In genomic region chr15:76894174-76894573, GRCh38 we compare ENCODE assay signal across 19 cellular contexts. TPM values are rescaled to one million over a fixed set of nuclear protein-coding genes. Genes with fewer than 3 reads are reported as not detected.
A peak's percentile ranks its signal among the peaks of the same experiment; 100 is the strongest.
DNase-seq lines count a peak whose midpoint lies in the region; ATAC-seq, FAIRE-seq and TF ChIP-seq lines count a peak whose summit lies in the region.
"Had no signal": no experiment of that assay in that cellular context is flagged by ENCODE, and none has a peak within 500 bp of the region (broad histone marks: within the 10 kb centered on the region; RNA-seq: fewer than 3 reads in every experiment).

No MANE protein-coding gene starts in this region.

- H3K23ac ChIP-seq in trophoblast cell (ENCODE audit: low read length), result no peak overlapping the region

- ATAC-seq in HepG2, result no peak
- no peak for ATAC-seq in right lobe of liver
- no peak for ATAC-seq in WTC11
- no peak for ATAC-seq in HG02852 (IDR thresholded peaks at IDR 0.05; ENCODE audit: unreplicated experiment)

- no peaks in the 10 kb centered on the region for H3K36me3 ChIP-seq in HepG2 (replicated peaks in 1 of 2; ENCODE audit: control insufficient read depth in 1 of 2, insufficient read depth in 2 of 2, low read length in 2 of 2)
- H3K36me3 ChIP-seq in right lobe of liver, result no peaks in the 10 kb centered on the region
- H3K36me3 ChIP-seq in MM.1S (replicated peaks; ENCODE audit: insufficient read depth, low read length), result no peaks in the 10 kb centered on the region
- no peaks in the 10 kb centered on the region for H3K36me3 ChIP-seq in trophoblast cell (ENCODE audit: control insufficient read depth in 1 of 2, insufficient read depth in 2 of 2, low read length in 2 of 2)

- TF ChIP-seq EP300 in HepG2 (IDR thresholded peaks at IDR 0.05; ENCODE audit: low read depth in 2 of 2, low read length in 2 of 2), result no peak
- TF ChIP-seq EP300 in HepG2 (CRISPR knock-in tag; IDR thresholded peaks at IDR 0.05; ENCODE audit: borderline replicate concordance), result no peak

- H3K27me3 ChIP-seq in HepG2 (ENCODE audit: control insufficient read depth in 1 of 2, insufficient read depth in 2 of 2, low read length in 2 of 2), result no peaks in the 10 kb centered on the region
- no peaks in the 10 kb centered on the region for H3K27me3 ChIP-seq in right lobe of liver
- H3K27me3 ChIP-seq in MM.1S (replicated peaks; ENCODE audit: insufficient read depth, low read length), result no peaks in the 10 kb centered on the region
- H3K27me3 ChIP-seq in trophoblast cell (ENCODE audit: insufficient read depth, low read length), result no peaks in the 10 kb centered on the region

- no peaks in the 10 kb centered on the region for H3K4me1 Mint-ChIP-seq in WTC11
- H3K4me1 Mint-ChIP-seq in MCF 10A (ENCODE audit: insufficient read depth, unreplicated experiment), result no peaks in the 10 kb centered on the region

- no peak overlapping the region for H3K27ac Mint-ChIP-seq in WTC11
- no peak overlapping the region for H3K27ac Mint-ChIP-seq in MCF 10A (ENCODE audit: low read depth, unreplicated experiment)

- no peak for TF ChIP-seq RAD21 in HepG2 (CRISPR knock-in tag; IDR thresholded peaks at IDR 0.05)

- H3K4me3 ChIP-seq in HepG2 (replicated peaks in 1 of 3; ENCODE audit: insufficient read depth in 1 of 3, low read depth in 2 of 3, low read length in 3 of 3), result no peak overlapping the region
- H3K4me3 ChIP-seq in right lobe of liver, result no peak overlapping the region
- H3K4me3 ChIP-seq in MM.1S (ENCODE audit: low read length), result no peak overlapping the region
- H3K4me3 ChIP-seq in trophoblast cell (ENCODE audit: low read depth, low read length), result no peak overlapping the region
- H3K4me3 ChIP-seq: GM23248 had no signal

- H3K79me2 ChIP-seq in HepG2 (ENCODE audit: insufficient read depth, low read length), result peaks cover 7% of the 10 kb centered on the region
- H3K79me2 ChIP-seq in MM.1S (ENCODE audit: low read length), result peaks cover 23% of the 10 kb centered on the region
- H3K79me2 ChIP-seq in trophoblast cell (ENCODE audit: control insufficient read depth, insufficient read depth, low read length, poor library complexity), result no peaks in the 10 kb centered on the region

- H3K18ac ChIP-seq in trophoblast cell (ENCODE audit: low read length), result no peak overlapping the region

- H4K8ac ChIP-seq in trophoblast cell (ENCODE audit: low read depth, low read length), result no peak overlapping the region

- H3K4ac ChIP-seq in trophoblast cell (ENCODE audit: low read depth, low read length), result peak overlapping the region; percentile 33

- H2AFZ ChIP-seq in HepG2 (ENCODE audit: low read length) (no peak overlapping the region), MM.1S (ENCODE audit: low read length) (no peak overlapping the region), trophoblast cell (ENCODE audit: insufficient read depth, low read length, poor library complexity) (no peak overlapping the region)
- H2AFZ ChIP-seq: GM23248 had no signal

- whole genome bisulfite sequencing in HepG2 (ENCODE audit: low lambda C conversion rate), result 98% methylated on average over 2 of the region's 2 CpGs
- WGBS in right lobe of liver (ENCODE audit: insufficient coverage, low coverage, low lambda C conversion rate, missing lambda C conversion rate), result 95% methylated on average over 2 of the region's 2 CpGs
- no CpG with 5 or more reads among the region's 2 CpGs for WGBS in trophoblast cell (ENCODE audit: extremely low coverage, insufficient coverage, insufficient read length)

- no peaks in the 10 kb centered on the region for H3K9me2 ChIP-seq in MM.1S (replicated peaks; ENCODE audit: insufficient read depth, low read length)

- H3K9me3 ChIP-seq in HepG2 (ENCODE audit: low read length), result no peaks in the 10 kb centered on the region
- no peaks in the 10 kb centered on the region for H3K9me3 ChIP-seq in right lobe of liver
- H3K9me3 ChIP-seq in MM.1S (replicated peaks; ENCODE audit: insufficient read depth, low read length), result no peaks in the 10 kb centered on the region
- H3K9me3 ChIP-seq in trophoblast cell (ENCODE audit: insufficient read depth, low read depth, low read length), result peaks cover 3% of the 10 kb centered on the region

- no peak for TF ChIP-seq POLR2A in HepG2 (IDR thresholded peaks at IDR 0.05; ENCODE audit: insufficient read depth in 1 of 2, low read depth in 2 of 2, low read length in 2 of 2)
- TF ChIP-seq POLR2A in right lobe of liver (IDR thresholded peaks at IDR 0.05), result no peak

- H3K27me3 Mint-ChIP-seq in WTC11 (ENCODE audit: low read depth), result no peaks in the 10 kb centered on the region
- no peaks in the 10 kb centered on the region for H3K27me3 Mint-ChIP-seq in MCF 10A (ENCODE audit: insufficient read depth, unreplicated experiment)
- H3K27me3 Mint-ChIP-seq: CD4-positive, alpha-beta memory T cell had no signal

- BruUV-seq in HepG2 (replicated peaks; lab: Mats Ljungman, UMichigan), result no TSS peak
- no TSS peak for BruUV-seq in MCF 10A (replicated peaks; lab: Mats Ljungman, UMichigan)

- H3K36me3 Mint-ChIP-seq in WTC11 (peaks cover 23% of the 10 kb centered on the region), MCF 10A (ENCODE audit: insufficient read depth, unreplicated experiment) (peaks cover 9% of the 10 kb centered on the region)

- DNase-seq in HepG2 (ENCODE audit: low spot score), result no peak
- DNase-seq in right lobe of liver, result no peak
- DNase-seq in MM.1S, result no peak
- DNase-seq in WTC11 (ENCODE audit: low spot score), result no peak
- DNase-seq in trophoblast cell, result no peak
- no peak for DNase-seq in DMS79 (lab: John Stamatoyannopoulos, UW)
- no peak for DNase-seq in MCF 10A (ENCODE audit: unreplicated experiment)
- DNase-seq: C1 segment of cervical spinal cord; Calu3; CD4-positive, alpha-beta memory T cell; COR-L47; DMS153; GF-D8; GM23248; H7; HCEC 1CT had no signal

- FAIRE-seq in HepG2 (lab: Jason Lieb, UNC), result no peak
- FAIRE-seq: GM19239, H1 had no signal

- intact Hi-C loops in HepG2 (cut with micrococcal nuclease; ENCODE audit: unreplicated experiment), result no loop called here
- intact Hi-C loops in right lobe of liver (cut with DNase I), result no loop called here
- intact Hi-C loops in MCF 10A (cut with micrococcal nuclease), result no loop called here

- no peak overlapping the region for H2BK12ac ChIP-seq in trophoblast cell (ENCODE audit: low read length)

- CTCF ChIA-PET in HepG2 (lab: Yijun Ruan, JAX; ENCODE audit: low intra/inter-chr PET ratio, low total read pairs) (no interaction called here), WTC11 (lab: Charles Lee) (no interaction called here), MCF 10A (lab: Yijun Ruan, JAX) (interaction anchor here (0.6 kb wide), 1 partner anchor 609 kb away, joined by 3 read pairs; no protein-coding TSS in a partner anchor)

- H4K91ac ChIP-seq in trophoblast cell (ENCODE audit: low read depth, low read length), result no peak overlapping the region

- TF ChIP-seq CTCF in HepG2 (CRISPR knock-in tag; IDR thresholded peaks at IDR 0.05) (no peak), right lobe of liver (IDR thresholded peaks at IDR 0.05) (no peak), MM.1S (IDR thresholded peaks at IDR 0.05; ENCODE audit: low read length) (no peak), WTC11 (IDR thresholded peaks at IDR 0.05) (no peak), MCF 10A (IDR thresholded peaks at IDR 0.05; ENCODE audit: unreplicated experiment) (no peak)

- POLR2A ChIA-PET in HepG2 (lab: Yijun Ruan, JAX), result no interaction called here
- POLR2A ChIA-PET in WTC11 (lab: Charles Lee), result no interaction called here
- POLR2A ChIA-PET in MCF 10A (lab: Yijun Ruan, JAX), result no interaction called here

- in situ Hi-C loops in HepG2 (cut with HindIII; ENCODE audit: extremely low pct_ligation_motif_present, low pct_unique_long_range_greater_than_20kb), result no loop called here

- H2BK5ac ChIP-seq in trophoblast cell (ENCODE audit: low read depth, low read length, poor library complexity), result no peak overlapping the region

- H4K12ac ChIP-seq in trophoblast cell (ENCODE audit: low read depth, low read length), result no peak overlapping the region

- no peak overlapping the region for H3K9ac ChIP-seq in HepG2 (ENCODE audit: insufficient read depth, low read depth, low read length)
- H3K9ac ChIP-seq in MM.1S (ENCODE audit: low read length), result no peak overlapping the region
- no peak overlapping the region for H3K9ac ChIP-seq in trophoblast cell (ENCODE audit: low read length)
- H3K9ac ChIP-seq: GM23248 had no signal

- no peak overlapping the region for H2BK120ac ChIP-seq in trophoblast cell (ENCODE audit: insufficient read depth, low read length, poor library complexity)

- H3K4me3 Mint-ChIP-seq in WTC11 (no peak overlapping the region), MCF 10A (ENCODE audit: unreplicated experiment) (no peak overlapping the region)
- H3K4me3 Mint-ChIP-seq: CD4-positive, alpha-beta memory T cell had no signal

- H2AK5ac ChIP-seq in trophoblast cell (ENCODE audit: low read length), result no peak overlapping the region

- H3K27ac ChIP-seq in HepG2 (ENCODE audit: extremely low read length, insufficient read depth, low read length), result no peak overlapping the region
- H3K27ac ChIP-seq in right lobe of liver, result no peak overlapping the region
- peak overlapping the region; percentile 21; the same call in 1 of the 2 replicates for H3K27ac ChIP-seq in MM.1S (ENCODE audit: low read length)
- H3K27ac ChIP-seq in trophoblast cell (ENCODE audit: low read depth, low read length), result no peak overlapping the region
- H3K27ac ChIP-seq: GM23248 had no signal

- H3K4me1 ChIP-seq in HepG2 (ENCODE audit: insufficient read depth, low read length) (peaks cover 4% of the 10 kb centered on the region), right lobe of liver (no peaks in the 10 kb centered on the region), MM.1S (ENCODE audit: low read length) (peaks cover 14% of the 10 kb centered on the region; the same call in 1 of the 2 replicates), trophoblast cell (ENCODE audit: control insufficient read depth in 1 of 2, insufficient read depth in 2 of 2, low read length in 2 of 2) (no peaks in the 10 kb centered on the region)

- H4K20me1 ChIP-seq in HepG2 (ENCODE audit: insufficient read depth, low read length) (no peaks in the 10 kb centered on the region), MM.1S (ENCODE audit: insufficient read depth, low read length) (no peaks in the 10 kb centered on the region)

- H3K4me2 ChIP-seq in HepG2 (ENCODE audit: low read depth, low read length) (no peak overlapping the region), MM.1S (ENCODE audit: low read depth, low read length) (peak overlapping the region; percentile 10; the same call in 1 of the 2 replicates), trophoblast cell (ENCODE audit: low read length) (no peak overlapping the region)

- H3K14ac ChIP-seq in trophoblast cell (ENCODE audit: low read length), result no peak overlapping the region

- H3K9me3 Mint-ChIP-seq in WTC11 (peaks cover 31% of the 10 kb centered on the region), MCF 10A (ENCODE audit: unreplicated experiment) (peaks cover 7% of the 10 kb centered on the region)

- peaks cover 8% of the 10 kb centered on the region; the same call in 1 of the 2 replicates for H3F3A ChIP-seq in MM.1S (ENCODE audit: insufficient read depth, low read length)

- H3K79me1 ChIP-seq in trophoblast cell (ENCODE audit: low read length), result no peaks in the 10 kb centered on the region

RNA-seq across cellular contexts. Expression of gene SCAPER, which starts 11.0 kb away (rescaled TPM):
- total RNA-seq in HepG2 (2016; rRNA removed; fragmentation: Illumina TruSeq; extraction: Trizol) (7.6 and 10.5 TPM in 2 replicates), right lobe of liver (10 to 100 TPM in 3 of 6 experiments, 1 to 10 TPM in 3; 6.7 to 17.3 (median 10.4) TPM), WTC11 (2021) (10.3 to 14.0 TPM (median 12.8 TPM) in 3 replicates), MCF 10A (2022) (9.5 and 13.9 TPM in 2 replicates)
- 6.6 and 9.4 TPM in 2 replicates for total RNA-seq in HepG2 (2016; cell fraction: cytosol; rRNA removed; fragmentation: Illumina TruSeq; extraction: Trizol; ENCODE audit: low read depth)
- 8.7 and 9.2 TPM in 2 replicates for total RNA-seq in HepG2 (2016; cell fraction: insoluble cytoplasmic fraction; rRNA removed; fragmentation: Illumina TruSeq; extraction: Trizol)
- total RNA-seq in HepG2 (2016; cell fraction: membrane; rRNA removed; fragmentation: Illumina TruSeq; extraction: Trizol), result 4.7 and 6.7 TPM in 2 replicates
- 25.1 and 30.0 TPM in 2 replicates for total RNA-seq in HepG2 (2016; cell fraction: nucleus; rRNA removed; fragmentation: Illumina TruSeq; extraction: Trizol)
- 4.3 and 4.5 TPM in 2 replicates for polyA plus RNA-seq in HepG2 (2011; rRNA removed)
- polyA plus RNA-seq in HepG2 (2011; cell fraction: cytosol; rRNA removed), result 2.7 and 3.3 TPM in 2 replicates
- 2.9 and 6.5 TPM in 2 replicates for polyA plus RNA-seq in HepG2 (2011; cell fraction: nucleus; rRNA removed)
- 6.4 and 7.5 TPM in 2 replicates for polyA plus RNA-seq in HepG2 (2012)
- 0.32 and 0.43 TPM in 2 replicates for polyA plus RNA-seq in HepG2 (2016; cell fraction: cytosol; fragmentation: Illumina TruSeq; extraction: Trizol; ENCODE audit: low read depth)
- polyA plus RNA-seq in HepG2 (2016; cell fraction: insoluble cytoplasmic fraction; fragmentation: Illumina TruSeq; extraction: Trizol; ENCODE audit: low read depth), result 6.7 and 7.6 TPM in 2 replicates
- 0.85 and 2.0 TPM in 2 replicates for polyA plus RNA-seq in HepG2 (2016; cell fraction: membrane; fragmentation: Illumina TruSeq; extraction: Trizol; ENCODE audit: low read depth)
- 6.0 and 6.4 TPM in 2 replicates for polyA plus RNA-seq in HepG2 (2016; cell fraction: nucleus; fragmentation: Illumina TruSeq; extraction: Trizol; ENCODE audit: insufficient read depth, low read depth)
- 4.5 and 5.0 TPM in 2 replicates for polyA minus RNA-seq in HepG2 (2011; rRNA and poly(A)+ RNA removed; ENCODE audit: low replicate concordance)
- 5.5 and 6.4 TPM in 2 replicates for polyA minus RNA-seq in HepG2 (2011; cell fraction: cytosol; rRNA and poly(A)+ RNA removed)
- polyA minus RNA-seq in HepG2 (2011; cell fraction: nucleus; rRNA and poly(A)+ RNA removed), result 36.1 and 39.0 TPM in 2 replicates
- 5.5 and 5.9 TPM in 2 replicates for polyA plus RNA-seq in trophoblast cell (2013)

RNA-seq across cellular contexts. Expression of gene RCN2, which starts 37.4 kb away (rescaled TPM):
- 62.3 and 89.0 TPM in 2 replicates for total RNA-seq in HepG2 (2016; rRNA removed; fragmentation: Illumina TruSeq; extraction: Trizol)
- total RNA-seq in HepG2 (2016; cell fraction: cytosol; rRNA removed; fragmentation: Illumina TruSeq; extraction: Trizol; ENCODE audit: low read depth), result 38.4 and 44.7 TPM in 2 replicates
- total RNA-seq in HepG2 (2016; cell fraction: insoluble cytoplasmic fraction; rRNA removed; fragmentation: Illumina TruSeq; extraction: Trizol), result 61.6 and 95.0 TPM in 2 replicates
- total RNA-seq in HepG2 (2016; cell fraction: membrane; rRNA removed; fragmentation: Illumina TruSeq; extraction: Trizol), result 74.7 and 94.1 TPM in 2 replicates
- total RNA-seq in HepG2 (2016; cell fraction: nucleus; rRNA removed; fragmentation: Illumina TruSeq; extraction: Trizol), result 78.6 and 95.6 TPM in 2 replicates
- 57.4 and 84.4 TPM in 2 replicates for polyA plus RNA-seq in HepG2 (2011; rRNA removed)
- 33.0 and 44.7 TPM in 2 replicates for polyA plus RNA-seq in HepG2 (2011; cell fraction: cytosol; rRNA removed)
- polyA plus RNA-seq in HepG2 (2011; cell fraction: nucleus; rRNA removed), result 16.7 and 20.6 TPM in 2 replicates
- polyA plus RNA-seq in HepG2 (2012), result 42.9 and 56.2 TPM in 2 replicates
- 79.6 and 84.5 TPM in 2 replicates for polyA plus RNA-seq in HepG2 (2016; cell fraction: cytosol; fragmentation: Illumina TruSeq; extraction: Trizol; ENCODE audit: low read depth)
- polyA plus RNA-seq in HepG2 (2016; cell fraction: insoluble cytoplasmic fraction; fragmentation: Illumina TruSeq; extraction: Trizol; ENCODE audit: low read depth), result 90.9 and 101 TPM in 2 replicates
- polyA plus RNA-seq in HepG2 (2016; cell fraction: membrane; fragmentation: Illumina TruSeq; extraction: Trizol; ENCODE audit: low read depth), result 107 and 109 TPM in 2 replicates
- 183 and 188 TPM in 2 replicates for polyA plus RNA-seq in HepG2 (2016; cell fraction: nucleus; fragmentation: Illumina TruSeq; extraction: Trizol; ENCODE audit: insufficient read depth, low read depth)
- polyA minus RNA-seq in HepG2 (2011; rRNA and poly(A)+ RNA removed; ENCODE audit: low replicate concordance), result 4.9 and 5.6 TPM in 2 replicates
- polyA minus RNA-seq in HepG2 (2011; cell fraction: cytosol; rRNA and poly(A)+ RNA removed), result 27.7 and 30.6 TPM in 2 replicates
- polyA minus RNA-seq in HepG2 (2011; cell fraction: nucleus; rRNA and poly(A)+ RNA removed), result 18.3 and 20.5 TPM in 2 replicates
- 10 to 100 TPM in 3 of 6 experiments, 1 to 10 TPM in 3; 5.6 to 17.6 (median 11.8) TPM for total RNA-seq in right lobe of liver
- 102 to 112 TPM (median 103 TPM) in 3 replicates for total RNA-seq in WTC11 (2021)
- 98.8 and 106 TPM in 2 replicates for polyA plus RNA-seq in trophoblast cell (2013)
- 48.1 and 68.8 TPM in 2 replicates for total RNA-seq in MCF 10A (2022)

Comparison
In these comparisons a context has a peak if more than half of its experiments do, and no peak if none do; other contexts are left out.
1. Of the 50 proteins assayed by ChIP-seq in both HepG2 and WTC11: peak only in HepG2: none; only in WTC11: none; in both: ZNF121; in neither: 49.